In genomic region chr11:93775289-93775688, GRCh38 we compare ENCODE assay signal across 13 cellular contexts. TPM values are rescaled to one million over a fixed set of nuclear protein-coding genes. Genes with fewer than 3 reads are reported as not detected.
A peak's percentile ranks its signal among the peaks of the same experiment; 100 is the strongest.
DNase-seq lines count a peak whose midpoint lies in the region; ATAC-seq, FAIRE-seq and TF ChIP-seq lines count a peak whose summit lies in the region.
"Had no signal": no experiment of that assay in that cellular context is flagged by ENCODE, and none has a peak within 500 bp of the region (broad histone marks: within the 10 kb centered on the region; RNA-seq: fewer than 3 reads in every experiment).

No MANE protein-coding gene starts in this region.

- TF ChIP-seq CTCF in HepG2 (CRISPR knock-in tag; IDR thresholded peaks at IDR 0.05), result peak; percentile 33
- no peak for TF ChIP-seq CTCF in right lobe of liver (IDR thresholded peaks at IDR 0.05)
- peak; percentile 26 to 33 for TF ChIP-seq CTCF in endothelial cell of umbilical vein (IDR thresholded peaks at IDR 0.05; ENCODE audit: extremely low read depth in 1 of 2, insufficient read depth in 1 of 2, low read depth in 1 of 2, low read length in 2 of 2)
- TF ChIP-seq CTCF in type B pancreatic cell (conservative IDR thresholded peaks at IDR 0.05), result peak; percentile 66

- no peak overlapping the region for H2AFZ ChIP-seq in HepG2 (ENCODE audit: low read length)
- no peak overlapping the region for H2AFZ ChIP-seq in endothelial cell of umbilical vein (ENCODE audit: low read depth, low read length)

- H3K4me2 ChIP-seq in HepG2 (ENCODE audit: low read depth, low read length), result no peak overlapping the region
- H3K4me2 ChIP-seq in endothelial cell of umbilical vein (ENCODE audit: insufficient read depth, low read length), result no peak overlapping the region

- H3K36me3 Mint-ChIP-seq in type B pancreatic cell, result peaks cover 3% of the 10 kb centered on the region
- H3K36me3 Mint-ChIP-seq in activated naive CD4-positive, alpha-beta T cell treated with anti-CD3 and anti-CD28 coated beads, Interleukin-2, amount 50 U/mL, for 72 hours, result peaks cover 9 to 19% of the 10 kb centered on the region in 2 donors
- H3K36me3 Mint-ChIP-seq: CD8-positive, alpha-beta memory T cell had no signal

- no peak overlapping the region for H3K9ac ChIP-seq in HepG2 (ENCODE audit: insufficient read depth, low read depth, low read length)
- H3K9ac ChIP-seq in endothelial cell of umbilical vein (replicated peaks; ENCODE audit: extremely low read depth, insufficient read depth, low read length), result no peak overlapping the region

- ATAC-seq in HepG2 (peak; percentile 24; the same call in 1 of the 3 replicates), right lobe of liver (no peak)
- ATAC-seq in activated naive CD4-positive, alpha-beta T cell treated with anti-CD3 and anti-CD28 coated beads, Interleukin-2, amount 50 U/mL, for 72 hours, result no peak
- ATAC-seq: psoas muscle had no signal

- H3K4me3 ChIP-seq in HepG2 (replicated peaks in 1 of 3; ENCODE audit: insufficient read depth in 1 of 3, low read depth in 2 of 3, low read length in 3 of 3), result no peak overlapping the region
- H3K4me3 ChIP-seq in right lobe of liver, result no peak overlapping the region
- H3K4me3 ChIP-seq in endothelial cell of umbilical vein (replicated peaks in 1 of 3; ENCODE audit: insufficient read depth in 1 of 3, low read depth in 1 of 3, low read length in 3 of 3), result no peak overlapping the region
- H3K4me3 ChIP-seq: psoas muscle had no signal

- no peaks in the 10 kb centered on the region for H3K9me3 Mint-ChIP-seq in type B pancreatic cell
- no peaks in the 10 kb centered on the region for H3K9me3 Mint-ChIP-seq in activated naive CD4-positive, alpha-beta T cell treated with anti-CD3 and anti-CD28 coated beads, Interleukin-2, amount 50 U/mL, for 72 hours
- H3K9me3 Mint-ChIP-seq: CD8-positive, alpha-beta memory T cell had no signal

- no peak for TF ChIP-seq POLR2A in HepG2 (IDR thresholded peaks at IDR 0.05; ENCODE audit: insufficient read depth in 1 of 2, low read depth in 2 of 2, low read length in 2 of 2)
- TF ChIP-seq POLR2A in right lobe of liver (IDR thresholded peaks at IDR 0.05), result no peak
- no peak for TF ChIP-seq POLR2A in endothelial cell of umbilical vein (IDR thresholded peaks at IDR 0.05; ENCODE audit: low read depth, low read length)

- no peak for TF ChIP-seq RAD21 in HepG2 (CRISPR knock-in tag; IDR thresholded peaks at IDR 0.05)

- H3K4me3 Mint-ChIP-seq in type B pancreatic cell, result no peak overlapping the region
- H3K4me3 Mint-ChIP-seq: CD8-positive, alpha-beta memory T cell; T-helper 2 cell treated with Interferon-gamma antibody and Interleukin-4, amounts not matched to agents 5 μg/mL and 100 μg/mL, for 36 hours had no signal

- H3K9me1 ChIP-seq in endothelial cell of umbilical vein (replicated peaks; ENCODE audit: control insufficient read depth, extremely low read depth, insufficient read depth, low read length), result no peaks in the 10 kb centered on the region

- no peak overlapping the region for H3K27ac Mint-ChIP-seq in type B pancreatic cell
- H3K27ac Mint-ChIP-seq in activated naive CD4-positive, alpha-beta T cell treated with anti-CD3 and anti-CD28 coated beads, Interleukin-2, amount 50 U/mL, for 72 hours, result no peak overlapping the region
- H3K27ac Mint-ChIP-seq: CD8-positive, alpha-beta memory T cell; T-helper 2 cell treated with Interferon-gamma antibody and Interleukin-4, amounts not matched to agents 5 μg/mL and 100 μg/mL, for 36 hours had no signal

- FAIRE-seq in HepG2 (lab: Jason Lieb, UNC), result no peak
- peak; percentile 77 for FAIRE-seq in endothelial cell of umbilical vein (lab: Jason Lieb, UNC)
- FAIRE-seq in urothelium cell line (lab: Jason Lieb, UNC), result no peak
- FAIRE-seq: HTR-8/SVneo had no signal

- H4K20me1 ChIP-seq in HepG2 (ENCODE audit: insufficient read depth, low read length) (no peaks in the 10 kb centered on the region), endothelial cell of umbilical vein (replicated peaks; ENCODE audit: control insufficient read depth, extremely low read depth, insufficient read depth, low read length) (no peaks in the 10 kb centered on the region)

- CTCF ChIA-PET in HepG2 (lab: Yijun Ruan, JAX; ENCODE audit: low intra/inter-chr PET ratio, low total read pairs) (no interaction called here), endothelial cell of umbilical vein (lab: Charles Lee) (no interaction called here)

- dilution Hi-C loops in endothelial cell of umbilical vein (cut with MboI; ENCODE audit: extremely low pct_ligation_motif_present, low sequenced_read_pairs), result no loop called here

- TF ChIP-seq EP300 in HepG2 (IDR thresholded peaks at IDR 0.05; ENCODE audit: low read depth in 2 of 2, low read length in 2 of 2) (no peak), HepG2 (CRISPR knock-in tag; IDR thresholded peaks at IDR 0.05; ENCODE audit: borderline replicate concordance) (no peak)

- H3K27me3 Mint-ChIP-seq in type B pancreatic cell, result no peaks in the 10 kb centered on the region
- H3K27me3 Mint-ChIP-seq: CD8-positive, alpha-beta memory T cell had no signal

- WGBS in HepG2 (ENCODE audit: low lambda C conversion rate), result 44% methylated on average over 2 of the region's 2 CpGs
- WGBS in right lobe of liver (ENCODE audit: insufficient coverage, low coverage, low lambda C conversion rate, missing lambda C conversion rate), result 49% methylated on average over 2 of the region's 2 CpGs

- POLR2A ChIA-PET in HepG2 (lab: Yijun Ruan, JAX) (no interaction called here), endothelial cell of umbilical vein (lab: Charles Lee) (no interaction called here)

- H3K4me1 ChIP-seq in HepG2 (ENCODE audit: insufficient read depth, low read length), result peaks cover 22% of the 10 kb centered on the region
- H3K4me1 ChIP-seq in right lobe of liver, result no peaks in the 10 kb centered on the region
- no peaks in the 10 kb centered on the region for H3K4me1 ChIP-seq in endothelial cell of umbilical vein (ENCODE audit: control insufficient read depth, extremely low read depth, insufficient read depth, low read length)
- H3K4me1 ChIP-seq: psoas muscle had no signal

- H3K9me3 ChIP-seq in HepG2 (ENCODE audit: low read length), result no peaks in the 10 kb centered on the region
- no peaks in the 10 kb centered on the region for H3K9me3 ChIP-seq in right lobe of liver
- H3K9me3 ChIP-seq in endothelial cell of umbilical vein (replicated peaks; ENCODE audit: control insufficient read depth, insufficient read depth, low read length), result no peaks in the 10 kb centered on the region
- H3K9me3 ChIP-seq: psoas muscle had no signal

- in situ Hi-C loops in HepG2 (cut with HindIII; ENCODE audit: extremely low pct_ligation_motif_present, low pct_unique_long_range_greater_than_20kb), result no loop called here

- H3K27me3 ChIP-seq in HepG2 (ENCODE audit: control insufficient read depth in 1 of 2, insufficient read depth in 2 of 2, low read length in 2 of 2) (no peaks in the 10 kb centered on the region), right lobe of liver (no peaks in the 10 kb centered on the region), endothelial cell of umbilical vein (ENCODE audit: control insufficient read depth in 2 of 2, insufficient read depth in 2 of 2, low read length in 2 of 2) (no peaks in the 10 kb centered on the region)

- no peaks in the 10 kb centered on the region for H3K4me1 Mint-ChIP-seq in type B pancreatic cell (ENCODE audit: unreplicated experiment)
- H3K4me1 Mint-ChIP-seq: CD8-positive, alpha-beta memory T cell had no signal

- DNase-seq in HepG2 (ENCODE audit: low spot score) (peak; percentile 21), right lobe of liver (no peak), NAMALWA (ENCODE audit: low spot score) (peak; percentile 40), endothelial cell of umbilical vein (ENCODE audit: low read depth, low spot score) (peak; percentile 26), type B pancreatic cell (ENCODE audit: extremely low spot score, unreplicated experiment) (no peak), urothelium cell line (ENCODE audit: low spot score) (no peak)
- DNase-seq in stimulated activated naive CD4-positive, alpha-beta T cell (lab: John Stamatoyannopoulos, UW), result no peak
- no peak for DNase-seq in activated naive CD4-positive, alpha-beta T cell treated with anti-CD3 and anti-CD28 coated beads, Interleukin-2, amount 50 U/mL, for 72 hours (ENCODE audit: low spot score in 2 of 2)
- DNase-seq: activated gamma-delta T cell; CD8-positive, alpha-beta memory T cell; psoas muscle had no signal

- intact Hi-C loops in HepG2 (cut with micrococcal nuclease; ENCODE audit: unreplicated experiment), result no loop called here
- intact Hi-C loops in right lobe of liver (cut with DNase I), result no loop called here
- intact Hi-C loops in endothelial cell of umbilical vein (cut with micrococcal nuclease), result no loop called here

- no peak overlapping the region for H3K27ac ChIP-seq in HepG2 (ENCODE audit: extremely low read length, insufficient read depth, low read length)
- H3K27ac ChIP-seq in right lobe of liver, result no peak overlapping the region
- no peak overlapping the region for H3K27ac ChIP-seq in endothelial cell of umbilical vein (ENCODE audit: insufficient read depth, low read depth, low read length)
- H3K27ac ChIP-seq: psoas muscle had no signal

- H3K79me2 ChIP-seq in HepG2 (ENCODE audit: insufficient read depth, low read length) (no peaks in the 10 kb centered on the region), endothelial cell of umbilical vein (ENCODE audit: control insufficient read depth, insufficient read depth, low read length) (no peaks in the 10 kb centered on the region)

- no peaks in the 10 kb centered on the region for H3K36me3 ChIP-seq in HepG2 (replicated peaks in 1 of 2; ENCODE audit: control insufficient read depth in 1 of 2, insufficient read depth in 2 of 2, low read length in 2 of 2)
- no peaks in the 10 kb centered on the region for H3K36me3 ChIP-seq in right lobe of liver
- no peaks in the 10 kb centered on the region for H3K36me3 ChIP-seq in endothelial cell of umbilical vein (ENCODE audit: control insufficient read depth in 2 of 2, extremely low read depth in 1 of 2, insufficient read depth in 2 of 2, low read length in 2 of 2)

- no TSS peak for BruUV-seq in HepG2 (replicated peaks; lab: Mats Ljungman, UMichigan)
- BruUV-seq in endothelial cell of umbilical vein (replicated peaks; lab: Mats Ljungman, UMichigan), result no TSS peak

RNA-seq across cellular contexts. Expression of gene MED17, which starts 8.8 kb away (rescaled TPM):
- 31.3 and 37.0 TPM in 2 replicates for total RNA-seq in HepG2 (2016; rRNA removed; fragmentation: Illumina TruSeq; extraction: Trizol)
- 8.3 and 9.8 TPM in 2 replicates for total RNA-seq in HepG2 (2016; cell fraction: cytosol; rRNA removed; fragmentation: Illumina TruSeq; extraction: Trizol; ENCODE audit: low read depth)
- total RNA-seq in HepG2 (2016; cell fraction: insoluble cytoplasmic fraction; rRNA removed; fragmentation: Illumina TruSeq; extraction: Trizol), result 31.5 and 35.3 TPM in 2 replicates
- 11.6 and 12.4 TPM in 2 replicates for total RNA-seq in HepG2 (2016; cell fraction: membrane; rRNA removed; fragmentation: Illumina TruSeq; extraction: Trizol)
- total RNA-seq in HepG2 (2016; cell fraction: nucleus; rRNA removed; fragmentation: Illumina TruSeq; extraction: Trizol), result 49.0 and 52.1 TPM in 2 replicates
- 18.0 and 23.1 TPM in 2 replicates for polyA plus RNA-seq in HepG2 (2011; rRNA removed)
- 6.8 and 9.6 TPM in 2 replicates for polyA plus RNA-seq in HepG2 (2011; cell fraction: cytosol; rRNA removed)
- 43.3 and 55.5 TPM in 2 replicates for polyA plus RNA-seq in HepG2 (2011; cell fraction: nucleus; rRNA removed)
- polyA plus RNA-seq in HepG2 (2012), result 11.6 and 17.1 TPM in 2 replicates
- 1.0 and 1.4 TPM in 2 replicates for polyA plus RNA-seq in HepG2 (2016; cell fraction: cytosol; fragmentation: Illumina TruSeq; extraction: Trizol; ENCODE audit: low read depth)
- 27.1 and 28.5 TPM in 2 replicates for polyA plus RNA-seq in HepG2 (2016; cell fraction: insoluble cytoplasmic fraction; fragmentation: Illumina TruSeq; extraction: Trizol; ENCODE audit: low read depth)
- 2.1 and 2.8 TPM in 2 replicates for polyA plus RNA-seq in HepG2 (2016; cell fraction: membrane; fragmentation: Illumina TruSeq; extraction: Trizol; ENCODE audit: low read depth)
- polyA plus RNA-seq in HepG2 (2016; cell fraction: nucleus; fragmentation: Illumina TruSeq; extraction: Trizol; ENCODE audit: insufficient read depth, low read depth), result 64.6 and 73.7 TPM in 2 replicates
- polyA minus RNA-seq in HepG2 (2011; rRNA and poly(A)+ RNA removed; ENCODE audit: low replicate concordance), result 19.9 and 28.6 TPM in 2 replicates
- 7.9 and 9.3 TPM in 2 replicates for polyA minus RNA-seq in HepG2 (2011; cell fraction: cytosol; rRNA and poly(A)+ RNA removed)
- 90.1 and 95.1 TPM in 2 replicates for polyA minus RNA-seq in HepG2 (2011; cell fraction: nucleus; rRNA and poly(A)+ RNA removed)
- 10 to 100 TPM in 1 of 6 experiments, 1 to 10 TPM in 5; 4.8 to 10.1 (median 8.5) TPM for total RNA-seq in right lobe of liver
- total RNA-seq in endothelial cell of umbilical vein, result 33.5 and 40.6 TPM in 2 replicates
- 9.8 and 11.3 TPM in 2 replicates for polyA plus RNA-seq in endothelial cell of umbilical vein
- 11.0 and 11.7 TPM in 2 replicates for polyA plus RNA-seq in endothelial cell of umbilical vein (2011; cell fraction: cytosol; rRNA removed)
- polyA plus RNA-seq in endothelial cell of umbilical vein (2011; cell fraction: nucleus; rRNA removed), result 43.2 and 49.1 TPM in 2 replicates
- 21.4 and 27.4 TPM in 2 replicates for polyA plus RNA-seq in endothelial cell of umbilical vein (2012)
- 18.1 and 20.4 TPM in 2 replicates for polyA minus RNA-seq in endothelial cell of umbilical vein
- polyA minus RNA-seq in endothelial cell of umbilical vein (2011; cell fraction: cytosol; rRNA and poly(A)+ RNA removed), result 24.5 TPM
- 58.9 and 59.8 TPM in 2 replicates for polyA minus RNA-seq in endothelial cell of umbilical vein (2011; cell fraction: nucleus; rRNA and poly(A)+ RNA removed)
- total RNA-seq in type B pancreatic cell (ENCODE audit: low replicate concordance), result 49.8 and 53.3 TPM in 2 replicates
- total RNA-seq in activated naive CD4-positive, alpha-beta T cell treated with anti-CD3 and anti-CD28 coated beads, Interleukin-2, amount 50 U/mL, for 72 hours, result 10 to 100 TPM; 37.3 to 38.4 TPM

RNA-seq across cellular contexts. Expression of gene C11orf54, which starts 33.8 kb away (rescaled TPM):
- total RNA-seq in HepG2 (2016; rRNA removed; fragmentation: Illumina TruSeq; extraction: Trizol), result 50.1 and 68.3 TPM in 2 replicates
- total RNA-seq in HepG2 (2016; cell fraction: cytosol; rRNA removed; fragmentation: Illumina TruSeq; extraction: Trizol; ENCODE audit: low read depth), result 25.7 and 26.9 TPM in 2 replicates
- total RNA-seq in HepG2 (2016; cell fraction: insoluble cytoplasmic fraction; rRNA removed; fragmentation: Illumina TruSeq; extraction: Trizol), result 51.7 and 81.8 TPM in 2 replicates
- total RNA-seq in HepG2 (2016; cell fraction: membrane; rRNA removed; fragmentation: Illumina TruSeq; extraction: Trizol), result 18.4 and 20.7 TPM in 2 replicates
- total RNA-seq in HepG2 (2016; cell fraction: nucleus; rRNA removed; fragmentation: Illumina TruSeq; extraction: Trizol), result 25.8 and 27.7 TPM in 2 replicates
- 36.1 and 42.7 TPM in 2 replicates for polyA plus RNA-seq in HepG2 (2011; rRNA removed)
- 17.5 and 31.2 TPM in 2 replicates for polyA plus RNA-seq in HepG2 (2011; cell fraction: cytosol; rRNA removed)
- polyA plus RNA-seq in HepG2 (2011; cell fraction: nucleus; rRNA removed), result 16.4 and 20.9 TPM in 2 replicates
- 50.3 and 62.2 TPM in 2 replicates for polyA plus RNA-seq in HepG2 (2012)
- polyA plus RNA-seq in HepG2 (2016; cell fraction: cytosol; fragmentation: Illumina TruSeq; extraction: Trizol; ENCODE audit: low read depth), result 4.0 TPM in 2 replicates
- polyA plus RNA-seq in HepG2 (2016; cell fraction: insoluble cytoplasmic fraction; fragmentation: Illumina TruSeq; extraction: Trizol; ENCODE audit: low read depth), result 54.3 and 55.1 TPM in 2 replicates
- 7.4 and 7.6 TPM in 2 replicates for polyA plus RNA-seq in HepG2 (2016; cell fraction: membrane; fragmentation: Illumina TruSeq; extraction: Trizol; ENCODE audit: low read depth)
- polyA plus RNA-seq in HepG2 (2016; cell fraction: nucleus; fragmentation: Illumina TruSeq; extraction: Trizol; ENCODE audit: insufficient read depth, low read depth), result 29.7 and 38.5 TPM in 2 replicates
- 12.3 and 13.3 TPM in 2 replicates for polyA minus RNA-seq in HepG2 (2011; rRNA and poly(A)+ RNA removed; ENCODE audit: low replicate concordance)
- 33.1 and 37.5 TPM in 2 replicates for polyA minus RNA-seq in HepG2 (2011; cell fraction: cytosol; rRNA and poly(A)+ RNA removed)
- 40.4 and 47.0 TPM in 2 replicates for polyA minus RNA-seq in HepG2 (2011; cell fraction: nucleus; rRNA and poly(A)+ RNA removed)
- 100 to 1,000 TPM in 4 of 6 experiments, 10 to 100 TPM in 2; 79.9 to 204 (median 124) TPM for total RNA-seq in right lobe of liver
- total RNA-seq in endothelial cell of umbilical vein, result 17.7 and 18.7 TPM in 2 replicates
- 3.2 and 4.2 TPM in 2 replicates for polyA plus RNA-seq in endothelial cell of umbilical vein
- polyA plus RNA-seq in endothelial cell of umbilical vein (2011; cell fraction: cytosol; rRNA removed), result 6.3 and 8.2 TPM in 2 replicates
- 14.7 and 14.9 TPM in 2 replicates for polyA plus RNA-seq in endothelial cell of umbilical vein (2011; cell fraction: nucleus; rRNA removed)
- polyA plus RNA-seq in endothelial cell of umbilical vein (2012), result 17.4 and 20.8 TPM in 2 replicates
- polyA minus RNA-seq in endothelial cell of umbilical vein, result 3.5 and 5.0 TPM in 2 replicates
- 9.7 TPM for polyA minus RNA-seq in endothelial cell of umbilical vein (2011; cell fraction: cytosol; rRNA and poly(A)+ RNA removed)
- polyA minus RNA-seq in endothelial cell of umbilical vein (2011; cell fraction: nucleus; rRNA and poly(A)+ RNA removed), result 6.6 and 10.0 TPM in 2 replicates
- 25.6 and 29.9 TPM in 2 replicates for total RNA-seq in type B pancreatic cell (ENCODE audit: low replicate concordance)
- 10 to 100 TPM; 29.5 to 55.0 TPM for total RNA-seq in activated naive CD4-positive, alpha-beta T cell treated with anti-CD3 and anti-CD28 coated beads, Interleukin-2, amount 50 U/mL, for 72 hours

RNA-seq across cellular contexts. Expression of gene TAF1D, which starts 34.0 kb away (rescaled TPM):
- 96.9 and 207 TPM in 2 replicates for total RNA-seq in HepG2 (2016; rRNA removed; fragmentation: Illumina TruSeq; extraction: Trizol)
- total RNA-seq in HepG2 (2016; cell fraction: cytosol; rRNA removed; fragmentation: Illumina TruSeq; extraction: Trizol; ENCODE audit: low read depth), result 320 and 373 TPM in 2 replicates
- 98.4 and 219 TPM in 2 replicates for total RNA-seq in HepG2 (2016; cell fraction: insoluble cytoplasmic fraction; rRNA removed; fragmentation: Illumina TruSeq; extraction: Trizol)
- total RNA-seq in HepG2 (2016; cell fraction: membrane; rRNA removed; fragmentation: Illumina TruSeq; extraction: Trizol), result 240 and 274 TPM in 2 replicates
- 644 and 668 TPM in 2 replicates for total RNA-seq in HepG2 (2016; cell fraction: nucleus; rRNA removed; fragmentation: Illumina TruSeq; extraction: Trizol)
- 99.6 and 132 TPM in 2 replicates for polyA plus RNA-seq in HepG2 (2011; rRNA removed)
- 31.0 and 42.4 TPM in 2 replicates for polyA plus RNA-seq in HepG2 (2011; cell fraction: cytosol; rRNA removed)
- polyA plus RNA-seq in HepG2 (2011; cell fraction: nucleus; rRNA removed), result 212 and 272 TPM in 2 replicates
- 164 and 195 TPM in 2 replicates for polyA plus RNA-seq in HepG2 (2012)
- 299 and 310 TPM in 2 replicates for polyA plus RNA-seq in HepG2 (2016; cell fraction: cytosol; fragmentation: Illumina TruSeq; extraction: Trizol; ENCODE audit: low read depth)
- polyA plus RNA-seq in HepG2 (2016; cell fraction: insoluble cytoplasmic fraction; fragmentation: Illumina TruSeq; extraction: Trizol; ENCODE audit: low read depth), result 128 and 141 TPM in 2 replicates
- 203 and 217 TPM in 2 replicates for polyA plus RNA-seq in HepG2 (2016; cell fraction: membrane; fragmentation: Illumina TruSeq; extraction: Trizol; ENCODE audit: low read depth)
- polyA plus RNA-seq in HepG2 (2016; cell fraction: nucleus; fragmentation: Illumina TruSeq; extraction: Trizol; ENCODE audit: insufficient read depth, low read depth), result 962 and 1,010 TPM in 2 replicates
- polyA minus RNA-seq in HepG2 (2011; rRNA and poly(A)+ RNA removed; ENCODE audit: low replicate concordance), result 44.5 and 146 TPM in 2 replicates
- 58.0 and 63.0 TPM in 2 replicates for polyA minus RNA-seq in HepG2 (2011; cell fraction: cytosol; rRNA and poly(A)+ RNA removed)
- 1,028 and 1,029 TPM in 2 replicates for polyA minus RNA-seq in HepG2 (2011; cell fraction: nucleus; rRNA and poly(A)+ RNA removed)
- 10 to 100 TPM; 28.0 to 69.2 (median 49.3) TPM for total RNA-seq in right lobe of liver
- 172 and 181 TPM in 2 replicates for total RNA-seq in endothelial cell of umbilical vein
- 39.7 and 60.7 TPM in 2 replicates for polyA plus RNA-seq in endothelial cell of umbilical vein
- 74.3 and 83.3 TPM in 2 replicates for polyA plus RNA-seq in endothelial cell of umbilical vein (2011; cell fraction: cytosol; rRNA removed)
- 322 and 436 TPM in 2 replicates for polyA plus RNA-seq in endothelial cell of umbilical vein (2011; cell fraction: nucleus; rRNA removed)
- 155 and 190 TPM in 2 replicates for polyA plus RNA-seq in endothelial cell of umbilical vein (2012)
- polyA minus RNA-seq in endothelial cell of umbilical vein, result 49.6 and 68.3 TPM in 2 replicates
- 96.9 TPM for polyA minus RNA-seq in endothelial cell of umbilical vein (2011; cell fraction: cytosol; rRNA and poly(A)+ RNA removed)
- 205 and 310 TPM in 2 replicates for polyA minus RNA-seq in endothelial cell of umbilical vein (2011; cell fraction: nucleus; rRNA and poly(A)+ RNA removed)
- 126 and 143 TPM in 2 replicates for total RNA-seq in type B pancreatic cell (ENCODE audit: low replicate concordance)
- 100 to 1,000 TPM; 236 to 541 TPM for total RNA-seq in activated naive CD4-positive, alpha-beta T cell treated with anti-CD3 and anti-CD28 coated beads, Interleukin-2, amount 50 U/mL, for 72 hours

Comparison
In these comparisons a context has a peak if more than half of its experiments do, and no peak if none do; other contexts are left out.
1. DNase-seq: peak in HepG2 (single experiment), NAMALWA (single experiment) and endothelial cell of umbilical vein (single experiment); none in right lobe of liver (0 of 3), type B pancreatic cell (single experiment), urothelium cell line (single experiment), stimulated activated naive CD4-positive, alpha-beta T cell (0 of 6) and activated naive CD4-positive, alpha-beta T cell treated with anti-CD3 and anti-CD28 coated beads, Interleukin-2, amount 50 U/mL, for 72 hours (0 of 2).
2. CTCF ChIP-seq: peak in HepG2 (single experiment), endothelial cell of umbilical vein (2 of 2) and type B pancreatic cell (single experiment); none in right lobe of liver (0 of 4).